Comparison of ENCODE assay signal across 8 cellular contexts in genomic region chr18:44725300-44726096, GRCh38. TPM values are rescaled to one million over a fixed set of nuclear protein-coding genes. Genes with fewer than 3 reads are reported as not detected.
DNase-seq lines count a peak whose midpoint lies in the region; ATAC-seq, FAIRE-seq and TF ChIP-seq lines count a peak whose summit lies in the region.

No MANE protein-coding gene starts in this region.

- no peak overlapping the region for H3K9ac ChIP-seq in HepG2 (ENCODE audit: insufficient read depth, low read depth, low read length)

- H2AFZ ChIP-seq in HepG2 (ENCODE audit: low read length) = no peak overlapping the region

- ATAC-seq in GM18511 (IDR thresholded peaks at IDR 0.05; ENCODE audit: unreplicated experiment) = peak; percentile 63
- ATAC-seq in HG03066 (IDR thresholded peaks at IDR 0.05; ENCODE audit: low read depth, unreplicated experiment) = peak; percentile 64
- ATAC-seq in HepG2 = no peak

- H3K9me3 ChIP-seq in ascending aorta = no peaks in the 10 kb centered on the region
- H3K9me3 ChIP-seq in HepG2 (ENCODE audit: low read length) = no peaks in the 10 kb centered on the region

- H3K27ac ChIP-seq in ascending aorta (peak overlapping the region; percentile 59 to 75), HepG2 (ENCODE audit: extremely low read length, insufficient read depth, low read length) (no peak overlapping the region)

- peak; percentile 13 for DNase-seq in SW480 (ENCODE audit: low spot score)
- peak in 1 of 2 donors; percentile 82 for DNase-seq in ascending aorta (ENCODE audit: low spot score in 2 of 2)
- no peak for DNase-seq in HepG2 (ENCODE audit: low spot score)
- DNase-seq in stimulated activated CD8-positive, alpha-beta memory T cell treated with anti-CD3 and anti-CD28 coated beads, Interleukin-15, amount 100 ng/mL, for 4 hours (ENCODE audit: low read depth in 2 of 2) = peak; percentile 44 to 54
- DNase-seq in middle frontal gyrus (ENCODE audit: extremely low spot score, low spot score) = no peak
- DNase-seq in GM19240 (ENCODE audit: insufficient read length, low spot score) = no peak

- TF ChIP-seq RAD21 in HepG2 (CRISPR knock-in tag; IDR thresholded peaks at IDR 0.05) = no peak

- H3K4me3 ChIP-seq in ascending aorta (peak overlapping the region in 1 of 2 donors; percentile 26), HepG2 (replicated peaks in 1 of 3; ENCODE audit: insufficient read depth in 1 of 3, low read depth in 2 of 3, low read length in 3 of 3) (no peak overlapping the region)

- TF ChIP-seq CTCF in ascending aorta (IDR thresholded peaks at IDR 0.05) (no peak), HepG2 (CRISPR knock-in tag; IDR thresholded peaks at IDR 0.05) (no peak)

- H3K4me1 ChIP-seq in ascending aorta (peaks cover 9 to 30% of the 10 kb centered on the region in 2 donors), HepG2 (ENCODE audit: insufficient read depth, low read length) (no peaks in the 10 kb centered on the region; the same call in 1 of the 2 replicates)

- H3K36me3 ChIP-seq in ascending aorta (peaks cover 0 to 4% of the 10 kb centered on the region in 2 donors), HepG2 (replicated peaks in 1 of 2; ENCODE audit: control insufficient read depth in 1 of 2, insufficient read depth in 2 of 2, low read length in 2 of 2) (no peaks in the 10 kb centered on the region)

- WGBS in HepG2 (ENCODE audit: low lambda C conversion rate) = 19% methylated on average over 5 of the region's 5 CpGs

- POLR2A ChIA-PET in HepG2 (lab: Yijun Ruan, JAX) = no interaction called here

- H3K79me2 ChIP-seq in HepG2 (ENCODE audit: insufficient read depth, low read length) = no peaks in the 10 kb centered on the region

- in situ Hi-C loops in HepG2 (cut with HindIII; ENCODE audit: extremely low pct_ligation_motif_present, low pct_unique_long_range_greater_than_20kb) = no loop called here

- no peak for FAIRE-seq in HepG2 (lab: Jason Lieb, UNC)

- no peaks in the 10 kb centered on the region for H4K20me1 ChIP-seq in HepG2 (ENCODE audit: insufficient read depth, low read length)

- TF ChIP-seq EP300 in HepG2 (IDR thresholded peaks at IDR 0.05; ENCODE audit: low read depth in 2 of 2, low read length in 2 of 2) = no peak
- no peak for TF ChIP-seq EP300 in HepG2 (CRISPR knock-in tag; IDR thresholded peaks at IDR 0.05; ENCODE audit: borderline replicate concordance)

- CTCF ChIA-PET in HepG2 (lab: Yijun Ruan, JAX; ENCODE audit: low intra/inter-chr PET ratio, low total read pairs) = no interaction called here

- H3K27me3 ChIP-seq in ascending aorta (no peaks in the 10 kb centered on the region), HepG2 (ENCODE audit: control insufficient read depth in 1 of 2, insufficient read depth in 2 of 2, low read length in 2 of 2) (no peaks in the 10 kb centered on the region)

- intact Hi-C loops in ascending aorta (cut with DNase I) (loop anchor here (5.0 kb wide), 1 partner anchor 43 kb away; the partner anchor contains the start of gene SETBP1), HepG2 (cut with micrococcal nuclease; ENCODE audit: unreplicated experiment) (no loop called here)

- no peak overlapping the region for H3K4me2 ChIP-seq in HepG2 (ENCODE audit: low read depth, low read length)

- no TSS peak for BruUV-seq in HepG2 (replicated peaks; lab: Mats Ljungman, UMichigan)

- TF ChIP-seq POLR2A in HepG2 (IDR thresholded peaks at IDR 0.05; ENCODE audit: insufficient read depth in 1 of 2, low read depth in 2 of 2, low read length in 2 of 2) = no peak

TF ChIP-seq in HepG2, 621 proteins besides CTCF, POLR2A, EP300 and RAD21:
- peak; percentile 76 for TF ChIP-seq FOSL2 (CRISPR knock-in tag; IDR thresholded peaks at IDR 0.05)
- TF ChIP-seq KLF13 (CRISPR knock-in tag; IDR thresholded peaks at IDR 0.05) = no peak
- no peak for TF ChIP-seq ZZZ3 (CRISPR knock-in tag; IDR thresholded peaks at IDR 0.05; ENCODE audit: borderline replicate concordance)
- peak; percentile 72 for TF ChIP-seq MAFF (IDR thresholded peaks at IDR 0.05; ENCODE audit: low read depth, low read length)
- no peak for TF ChIP-seq BCLAF1 (IDR thresholded peaks at IDR 0.05)
- peak; percentile 62 to 78 for TF ChIP-seq MAFK (conservative IDR thresholded peaks at IDR 0.05 in 1 of 2, IDR thresholded peaks at IDR 0.05 in 1 of 2; ENCODE audit: low read length in 2 of 2)

RNA-seq across cellular contexts. Expression of gene SETBP1, which starts 44.8 kb away (rescaled TPM):
- total RNA-seq in ascending aorta (23.5 TPM), HepG2 (2016; rRNA removed; fragmentation: Illumina TruSeq; extraction: Trizol) (0.18 and 0.20 TPM in 2 replicates)
- total RNA-seq in HepG2 (2016; cell fraction: cytosol; rRNA removed; fragmentation: Illumina TruSeq; extraction: Trizol; ENCODE audit: low read depth) = 2.5 and 2.7 TPM in 2 replicates
- 0.15 and 0.16 TPM in 2 replicates for total RNA-seq in HepG2 (2016; cell fraction: insoluble cytoplasmic fraction; rRNA removed; fragmentation: Illumina TruSeq; extraction: Trizol)
- total RNA-seq in HepG2 (2016; cell fraction: membrane; rRNA removed; fragmentation: Illumina TruSeq; extraction: Trizol) = 0.31 and 0.62 TPM in 2 replicates
- total RNA-seq in HepG2 (2016; cell fraction: nucleus; rRNA removed; fragmentation: Illumina TruSeq; extraction: Trizol) = 1.1 and 1.3 TPM in 2 replicates
- polyA plus RNA-seq in HepG2 (2011; rRNA removed) = 0.65 and 0.73 TPM in 2 replicates
- 0.20 and 0.42 TPM in 2 replicates for polyA plus RNA-seq in HepG2 (2011; cell fraction: cytosol; rRNA removed)
- polyA plus RNA-seq in HepG2 (2011; cell fraction: nucleus; rRNA removed) = 1.8 TPM in 2 replicates
- 0.93 and 2.0 TPM in 2 replicates for polyA plus RNA-seq in HepG2 (2012)
- not detected in 2 replicates for polyA plus RNA-seq in HepG2 (2016; cell fraction: cytosol; fragmentation: Illumina TruSeq; extraction: Trizol; ENCODE audit: low read depth)
- 0.05 and 0.09 TPM in 2 replicates for polyA plus RNA-seq in HepG2 (2016; cell fraction: insoluble cytoplasmic fraction; fragmentation: Illumina TruSeq; extraction: Trizol; ENCODE audit: low read depth)
- polyA plus RNA-seq in HepG2 (2016; cell fraction: membrane; fragmentation: Illumina TruSeq; extraction: Trizol; ENCODE audit: low read depth) = 0.08 TPM in 1 of 2 replicates, not detected in the other
- polyA plus RNA-seq in HepG2 (2016; cell fraction: nucleus; fragmentation: Illumina TruSeq; extraction: Trizol; ENCODE audit: insufficient read depth, low read depth) = 0.08 and 0.32 TPM in 2 replicates
- 2.0 and 2.9 TPM in 2 replicates for polyA minus RNA-seq in HepG2 (2011; rRNA and poly(A)+ RNA removed; ENCODE audit: low replicate concordance)
- polyA minus RNA-seq in HepG2 (2011; cell fraction: cytosol; rRNA and poly(A)+ RNA removed) = 0.26 and 1.1 TPM in 2 replicates
- polyA minus RNA-seq in HepG2 (2011; cell fraction: nucleus; rRNA and poly(A)+ RNA removed) = 6.8 and 10.6 TPM in 2 replicates

Comparison
In these comparisons a context has a peak if more than half of its experiments do, and no peak if none do; other contexts are left out.
1. DNase-seq: peak in SW480 (single experiment) and stimulated activated CD8-positive, alpha-beta memory T cell treated with anti-CD3 and anti-CD28 coated beads, Interleukin-15, amount 100 ng/mL, for 4 hours (2 of 2); none in HepG2 (single experiment), middle frontal gyrus (single experiment) and GM19240 (single experiment).